In the genomic region with DNA sequence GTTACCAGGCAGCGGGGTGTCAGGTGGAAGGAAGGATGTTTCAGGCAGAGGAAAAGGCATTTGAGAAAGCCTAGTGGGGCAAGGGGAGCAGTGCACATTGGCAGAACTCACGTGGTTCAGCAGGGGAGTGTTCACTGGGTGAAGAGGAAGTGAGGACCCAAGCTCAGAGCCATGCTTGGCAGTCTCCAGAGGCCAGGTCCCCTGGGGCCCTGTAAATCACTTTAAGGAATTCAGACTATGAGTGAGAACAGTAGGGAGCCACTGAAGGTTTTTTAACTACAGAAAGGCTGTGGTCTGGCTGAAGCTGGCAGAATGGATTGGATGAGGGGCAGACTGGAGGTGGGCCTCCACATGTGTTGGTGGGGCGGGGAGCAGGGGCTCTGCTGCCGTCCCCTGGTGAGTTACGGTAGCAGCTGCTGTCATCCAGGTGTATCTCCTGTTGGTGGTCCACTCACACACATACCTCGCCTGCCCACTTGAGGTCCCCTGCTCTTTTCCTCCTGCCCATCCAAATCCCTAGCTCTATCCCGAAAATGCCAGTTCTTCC, we compare ENCODE assay signal across 7 cellular contexts. TPM values are rescaled to one million over a fixed set of nuclear protein-coding genes. Genes with fewer than 3 reads are reported as not detected.
A peak's percentile ranks its signal among the peaks of the same experiment; 100 is the strongest.
DNase-seq lines count a peak whose midpoint lies in the region; ATAC-seq and TF ChIP-seq lines count a peak whose summit lies in the region.

No MANE protein-coding gene starts in this region.

- BruUV-seq in HCT116 (replicated peaks; lab: Mats Ljungman, UMichigan) = no TSS peak

- no peaks in the 10 kb centered on the region for H3K9me2 ChIP-seq in HCT116 (ENCODE audit: insufficient read depth)

- POLR2A ChIA-PET in HCT116 (lab: Charles Lee) = interaction anchor here (2.0 kb wide), 1 partner anchor 306 kb away, joined by 5 read pairs; the partner anchor contains the start of gene SOCS1

- peak overlapping the region; percentile 51 for H3K27ac Mint-ChIP-seq in activated T-helper 17 cell treated with anti-CD3 and anti-CD28 coated beads, Interleukin-2, amount 50 U/mL, for 72 hours
- peak overlapping the region; percentile 79 to 99 (median 93) for H3K27ac Mint-ChIP-seq in naive B cell

- no peak; a peak in 1 of 6 replicates for TF ChIP-seq CTCF in HCT116 (IDR thresholded peaks at IDR 0.05 in 2 of 3, conservative IDR thresholded peaks at IDR 0.05 in 1 of 3; ENCODE audit: borderline replicate concordance in 1 of 3, insufficient read depth in 1 of 3, low read depth in 2 of 3, low read length in 2 of 3)

- H3K9me3 ChIP-seq in HCT116 (ENCODE audit: control insufficient read depth in 1 of 2, insufficient read depth in 1 of 2, low read depth in 1 of 2, low read length in 2 of 2) = no peaks in the 10 kb centered on the region
- H3K9me3 ChIP-seq in MG63 = no peaks in the 10 kb centered on the region
- no peaks in the 10 kb centered on the region for H3K9me3 ChIP-seq in right cardiac atrium (ENCODE audit: control insufficient read depth, low read length)

- no peak for TF ChIP-seq POLR2A in HCT116 (IDR thresholded peaks at IDR 0.05; ENCODE audit: borderline replicate concordance, extremely low read depth, insufficient read depth, insufficient read length)

- H4K20me1 ChIP-seq in HCT116 (ENCODE audit: insufficient read depth) = no peaks in the 10 kb centered on the region

- intact Hi-C loops in HCT116 (cut with micrococcal nuclease) = no loop called here
- intact Hi-C loops in right cardiac atrium (cut with DNase I) = no loop called here

- H3K27ac ChIP-seq in HCT116 (ENCODE audit: low read depth, low read length) = no peak overlapping the region
- no peak overlapping the region for H3K27ac ChIP-seq in right cardiac atrium (ENCODE audit: low read length)

- no peak overlapping the region for H3K9ac ChIP-seq in HCT116 (ENCODE audit: low read length)

- H3K4me1 ChIP-seq in HCT116 (ENCODE audit: control insufficient read depth in 1 of 2, insufficient read depth in 2 of 2, low read length in 2 of 2) = peaks cover 27 to 50% of the 10 kb centered on the region in 2 experiments
- peaks cover 3% of the 10 kb centered on the region for H3K4me1 ChIP-seq in right cardiac atrium (ENCODE audit: control insufficient read depth, insufficient read depth, low read length)

- H3K79me2 ChIP-seq in HCT116 (ENCODE audit: insufficient read depth, low read length) = peaks cover 67% of the 10 kb centered on the region

- ATAC-seq in GM18517 (IDR thresholded peaks at IDR 0.05; ENCODE audit: unreplicated experiment) = peak; percentile 74
- peak; percentile 18; the same call in 1 of the 2 replicates for ATAC-seq in HCT116
- ATAC-seq in activated T-helper 17 cell treated with anti-CD3 and anti-CD28 coated beads, Interleukin-2, amount 50 U/mL, for 72 hours (replicated peaks) = peak; percentile 44
- peak; percentile 90 to 91 for ATAC-seq in naive B cell (ENCODE audit: low read depth in 2 of 2)
- ATAC-seq in right cardiac atrium = no peak

- DNase-seq in HCT116 (ENCODE audit: low read depth, low spot score) (no peak), MG63 (peak; percentile 85), naive B cell (peak; percentile 85), NCI-H748 (lab: John Stamatoyannopoulos, UW; ENCODE audit: unreplicated experiment) (no peak), right cardiac atrium (no peak)

- no peaks in the 10 kb centered on the region for H3K36me3 Mint-ChIP-seq in activated T-helper 17 cell treated with anti-CD3 and anti-CD28 coated beads, Interleukin-2, amount 50 U/mL, for 72 hours (ENCODE audit: low read depth)
- H3K36me3 Mint-ChIP-seq in naive B cell = no peaks in the 10 kb centered on the region

- peak overlapping the region; percentile 8 for H3K4me3 Mint-ChIP-seq in activated T-helper 17 cell treated with anti-CD3 and anti-CD28 coated beads, Interleukin-2, amount 50 U/mL, for 72 hours
- H3K4me3 Mint-ChIP-seq in naive B cell = peak overlapping the region; percentile 53 to 85 (median 80)

- H3K4me3 ChIP-seq in HCT116 (replicated peaks in 1 of 2; ENCODE audit: low read depth in 1 of 2, low read length in 2 of 2) (no peak overlapping the region), MG63 (no peak overlapping the region), right cardiac atrium (ENCODE audit: low read length) (no peak overlapping the region)

- H3K27me3 Mint-ChIP-seq in activated T-helper 17 cell treated with anti-CD3 and anti-CD28 coated beads, Interleukin-2, amount 50 U/mL, for 72 hours = no peaks in the 10 kb centered on the region
- H3K27me3 Mint-ChIP-seq in naive B cell = no peaks in the 10 kb centered on the region

- RAD21 ChIA-PET in HCT116 (lab: Charles Lee; ENCODE audit: low non-redundant PET in 1 of 2, low total read pairs in 2 of 2, uncharacterized antibody in 2 of 2, unreplicated experiment in 2 of 2) = no interaction called here

- H3K4me1 Mint-ChIP-seq in activated T-helper 17 cell treated with anti-CD3 and anti-CD28 coated beads, Interleukin-2, amount 50 U/mL, for 72 hours = peaks cover 29% of the 10 kb centered on the region
- peaks cover 39 to 76% (median 74%) of the 10 kb centered on the region in 3 donors for H3K4me1 Mint-ChIP-seq in naive B cell

- H3K27me3 ChIP-seq in HCT116 (ENCODE audit: insufficient read depth, low read length) (no peaks in the 10 kb centered on the region), MG63 (no peaks in the 10 kb centered on the region), right cardiac atrium (ENCODE audit: control insufficient read depth, insufficient read depth) (no peaks in the 10 kb centered on the region)

- peak overlapping the region; percentile 29 for H3K4me2 ChIP-seq in HCT116 (ENCODE audit: low read length)

- CTCF ChIA-PET in HCT116 (lab: Charles Lee) = interaction anchor here (2.8 kb wide), 1 partner anchor 10 kb away, joined by 10 read pairs; no protein-coding TSS in a partner anchor

- H2AFZ ChIP-seq in HCT116 (ENCODE audit: low read depth, low read length, poor library complexity, severe bottlenecking) = no peak overlapping the region

- no peaks in the 10 kb centered on the region for H3K9me3 Mint-ChIP-seq in activated T-helper 17 cell treated with anti-CD3 and anti-CD28 coated beads, Interleukin-2, amount 50 U/mL, for 72 hours
- no peaks in the 10 kb centered on the region for H3K9me3 Mint-ChIP-seq in naive B cell

- WGBS in right cardiac atrium = 79% methylated on average over 7 of the region's 7 CpGs

- H3K36me3 ChIP-seq in HCT116 (ENCODE audit: control insufficient read depth in 1 of 2, insufficient read depth in 2 of 2, low read length in 2 of 2) (no peaks in the 10 kb centered on the region), MG63 (no peaks in the 10 kb centered on the region)

- TF ChIP-seq RAD21 in HCT116 (IDR thresholded peaks at IDR 0.05; ENCODE audit: low read depth) = no peak

TF ChIP-seq in HCT116, 20 proteins besides CTCF, POLR2A, EP300 and RAD21:
- TF ChIP-seq CEBPB (IDR thresholded peaks at IDR 0.05; ENCODE audit: low read depth) = no peak
- no peak for TF ChIP-seq ELF1 (IDR thresholded peaks at IDR 0.05; ENCODE audit: borderline replicate concordance, low read depth)
- no peak for TF ChIP-seq MAX (IDR thresholded peaks at IDR 0.05)
- no peak for TF ChIP-seq SRF (IDR thresholded peaks at IDR 0.05; ENCODE audit: low read depth)
- TF ChIP-seq, protein P1, sequence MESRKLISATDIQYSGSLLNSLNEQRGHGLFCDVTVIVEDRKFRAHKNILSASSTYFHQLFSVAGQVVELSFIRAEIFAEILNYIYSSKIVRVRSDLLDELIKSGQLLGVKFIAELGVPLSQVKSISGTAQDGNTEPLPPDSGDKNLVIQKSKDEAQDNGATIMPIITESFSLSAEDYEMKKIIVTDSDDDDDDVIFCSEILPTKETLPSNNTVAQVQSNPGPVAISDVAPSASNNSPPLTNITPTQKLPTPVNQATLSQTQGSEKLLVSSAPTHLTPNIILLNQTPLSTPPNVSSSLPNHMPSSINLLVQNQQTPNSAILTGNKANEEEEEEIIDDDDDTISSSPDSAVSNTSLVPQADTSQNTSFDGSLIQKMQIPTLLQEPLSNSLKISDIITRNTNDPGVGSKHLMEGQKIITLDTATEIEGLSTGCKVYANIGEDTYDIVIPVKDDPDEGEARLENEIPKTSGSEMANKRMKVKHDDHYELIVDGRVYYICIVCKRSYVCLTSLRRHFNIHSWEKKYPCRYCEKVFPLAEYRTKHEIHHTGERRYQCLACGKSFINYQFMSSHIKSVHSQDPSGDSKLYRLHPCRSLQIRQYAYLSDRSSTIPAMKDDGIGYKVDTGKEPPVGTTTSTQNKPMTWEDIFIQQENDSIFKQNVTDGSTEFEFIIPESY (IDR thresholded peaks at IDR 0.05; ENCODE audit: extremely low read depth, insufficient replicate concordance, low read length) = no peak

RNA-seq across cellular contexts. Expression of gene CLEC16A, which starts 5.1 kb away (rescaled TPM):
- 18.0 TPM for total RNA-seq in HCT116 (2021; ENCODE audit: unreplicated experiment)
- 9.5 and 10.5 TPM in 2 replicates for polyA plus RNA-seq in HCT116 (2012)
- total RNA-seq in MG63 (2014; rRNA removed; shearing (Covaris generic); ENCODE audit: low replicate concordance) = 6.2 and 11.5 TPM in 2 replicates
- 10 to 100 TPM; 24.3 to 24.8 TPM for total RNA-seq in activated T-helper 17 cell treated with anti-CD3 and anti-CD28 coated beads, Interleukin-2, amount 50 U/mL, for 72 hours
- 10 to 100 TPM; 11.8 to 34.9 (median 18.7) TPM for polyA plus RNA-seq in naive B cell (ENCODE audit: low read depth in 6 of 6)
- total RNA-seq in right cardiac atrium = 10 to 100 TPM; 24.0 to 31.5 (median 30.4) TPM
- polyA plus RNA-seq in right cardiac atrium = 14.9 TPM

RNA-seq across cellular contexts. Expression of gene DEXI, which starts 7.2 kb away (rescaled TPM):
- total RNA-seq in HCT116 (2021; ENCODE audit: unreplicated experiment) (37.8 TPM), right cardiac atrium (100 to 1,000 TPM in 2 of 4 donors, 10 to 100 TPM in 2; 82.2 to 126 (median 101) TPM)
- polyA plus RNA-seq in HCT116 (2012) = 38.8 and 39.6 TPM in 2 replicates
- total RNA-seq in MG63 (2014; rRNA removed; shearing (Covaris generic); ENCODE audit: low replicate concordance) = 64.1 and 87.2 TPM in 2 replicates
- total RNA-seq in activated T-helper 17 cell treated with anti-CD3 and anti-CD28 coated beads, Interleukin-2, amount 50 U/mL, for 72 hours = 10 to 100 TPM; 22.6 to 24.6 TPM
- polyA plus RNA-seq in naive B cell (ENCODE audit: low read depth in 6 of 6) (10 to 100 TPM; 10.1 to 22.6 (median 15.6) TPM), right cardiac atrium (127 TPM)

Comparison
In these comparisons a context has a peak if more than half of its experiments do, and no peak if none do; other contexts are left out.
1. ATAC-seq: peak in GM18517 (single experiment), HCT116 (single experiment), activated T-helper 17 cell treated with anti-CD3 and anti-CD28 coated beads, Interleukin-2, amount 50 U/mL, for 72 hours (single experiment) and naive B cell (2 of 2); none in right cardiac atrium (0 of 2).
2. DNase-seq: peak in MG63 (single experiment) and naive B cell (single experiment); none in HCT116 (single experiment), NCI-H748 (single experiment) and right cardiac atrium (0 of 3).